Comparison of ENCODE assay signal across 1 cellular context in genomic region chr2:172735646-172736418, GRCh38.
TF ChIP-seq lines count a peak whose summit lies in the region.

Gene RAPGEF4, plus strand, starts transcription at chr2:172735845. Its CDS starts 139 bp downstream, at chr2:172735984.

TF ChIP-seq in HepG2, 621 proteins besides CTCF, POLR2A, EP300 and RAD21 (continued from another document):
- TF ChIP-seq PHF21A (CRISPR knock-in tag; IDR thresholded peaks at IDR 0.05) (0 out of 2 replicates have a peak, but pooled peaks have one; percentile 17), MAZ (IDR thresholded peaks at IDR 0.05; ENCODE audit: borderline replicate concordance, low read depth, low read length) (no peak), MAZ (CRISPR knock-in tag; IDR thresholded peaks at IDR 0.05; ENCODE audit: low read depth) (peak; percentile 54; the same call in 1 of the 2 replicates), EED (CRISPR knock-in tag; IDR thresholded peaks at IDR 0.05) (peak; percentile 80), HNRNPLL (IDR thresholded peaks at IDR 0.05; ENCODE audit: low read depth, low read length, poor library complexity, severe bottlenecking) (peak; percentile 35), TGIF2 (CRISPR knock-in tag; IDR thresholded peaks at IDR 0.05) (no peak), SRSF1 (optimal IDR thresholded peaks at IDR 0.05; ENCODE audit: low read depth, low read length) (peak; percentile 36), ZNF563 (CRISPR knock-in tag; IDR thresholded peaks at IDR 0.05) (no peak), MZF1 (CRISPR knock-in tag; IDR thresholded peaks at IDR 0.05; ENCODE audit: borderline replicate concordance) (no peak), HNRNPH1 (optimal IDR thresholded peaks at IDR 0.05; ENCODE audit: low read depth, low read length) (no peak), RNF2 (conservative IDR thresholded peaks at IDR 0.05; ENCODE audit: low read depth) (peak; percentile 33; the same call in 1 of the 2 replicates), TBX2 (CRISPR knock-in tag; IDR thresholded peaks at IDR 0.05; ENCODE audit: borderline replicate concordance) (0 out of 2 replicates have a peak, but pooled peaks have one; percentile 23), ZNF30 (CRISPR knock-in tag; IDR thresholded peaks at IDR 0.05) (no peak), ASH2L (IDR thresholded peaks at IDR 0.05; ENCODE audit: insufficient read length, low read depth, low read length) (no peak), CBX2 (IDR thresholded peaks at IDR 0.05; ENCODE audit: low read depth, low read length) (no peak), CBX2 (CRISPR knock-in tag; IDR thresholded peaks at IDR 0.05; ENCODE audit: low read depth) (0 out of 2 replicates have a peak, but pooled peaks have one; percentile 36), NONO (IDR thresholded peaks at IDR 0.05) (no peak), NONO (CRISPR knock-in tag; conservative IDR thresholded peaks at IDR 0.05) (no peak), ZNF329 (CRISPR knock-in tag; IDR thresholded peaks at IDR 0.05; ENCODE audit: low read depth) (0 out of 2 replicates have a peak, but pooled peaks have one; percentile 31), ZNF3 (CRISPR knock-in tag; IDR thresholded peaks at IDR 0.05) (no peak), ZHX1 (CRISPR knock-in tag; IDR thresholded peaks at IDR 0.05; ENCODE audit: low read depth) (0 out of 2 replicates have a peak, but pooled peaks have one; percentile 54), CC2D1A (CRISPR knock-in tag; IDR thresholded peaks at IDR 0.05) (no peak), MYC (CRISPR knock-in tag; IDR thresholded peaks at IDR 0.05; ENCODE audit: borderline replicate concordance) (0 out of 2 replicates have a peak, but pooled peaks have one; percentile 28), PLRG1 (conservative IDR thresholded peaks at IDR 0.05) (no peak), CENPT (CRISPR knock-in tag; IDR thresholded peaks at IDR 0.05; ENCODE audit: low read depth) (no peak), MAX (IDR thresholded peaks at IDR 0.05) (peak; percentile 15; the same call in 1 of the 2 replicates), ZSCAN31 (CRISPR knock-in tag; IDR thresholded peaks at IDR 0.05; ENCODE audit: low read depth) (peak; percentile 51; the same call in 1 of the 2 replicates), UBTF (CRISPR knock-in tag; IDR thresholded peaks at IDR 0.05) (peak; percentile 67; the same call in 1 of the 2 replicates)
